Comparison of ENCODE assay signal across 27 cellular contexts in genomic region chr7:77820967-77821366, GRCh38.
"Had no signal": no experiment of that assay in that cellular context is flagged by ENCODE, and none has a peak within 500 bp of the region (broad histone marks: within the 10 kb centered on the region; RNA-seq: fewer than 3 reads in every experiment).

No MANE protein-coding gene starts in this region.

- ATAC-seq: foreskin keratinocyte; gastroesophageal sphincter; heart left ventricle; left cardiac atrium; left lung; naive thymus-derived CD4-positive, alpha-beta T cell; right lobe of liver; stimulated activated naive CD8-positive, alpha-beta T cell treated with anti-CD3 and anti-CD28 coated beads, Interleukin-15, Interleukin-2, amounts not matched to agents 100 U/mL and 50 U/mL, for 24 hours had no signal

- DNase-seq: dorsolateral prefrontal cortex; effector CD4-positive, alpha-beta T cell; foreskin keratinocyte; heart left ventricle; left cardiac atrium; left lung; mesendoderm; midbrain; naive thymus-derived CD4-positive, alpha-beta T cell; right lobe of liver; small intestine; stimulated activated CD4-positive, alpha-beta T cell treated with anti-CD3 and anti-CD28 coated beads, Interleukin-12 subunit alpha, Interleukin-12 subunit beta, amount 100 ng/mL, for 4 hours; stimulated activated CD4-positive, alpha-beta T cell treated with anti-CD3 and anti-CD28 coated beads, Interleukin-1b, Interleukin-23, amount 100 ng/mL, for 48 hours; stimulated activated CD4-positive, alpha-beta T cell treated with anti-CD3 and anti-CD28 coated beads, Interleukin-4, amount 100 ng/mL, for 1 hour; stimulated activated CD8-positive, alpha-beta memory T cell treated with anti-CD3 and anti-CD28 coated beads, Interleukin-4, amount 100 ng/mL, for 48 hours; stimulated activated naive CD8-positive, alpha-beta T cell treated with anti-CD3 and anti-CD28 coated beads, Interleukin-15, Interleukin-2, amounts not matched to agents 100 U/mL and 50 U/mL, for 24 hours; substantia nigra; testis; tibial artery had no signal

- H3K27me3 Mint-ChIP-seq: naive thymus-derived CD4-positive, alpha-beta T cell; progenitor cell of endocrine pancreas; type B pancreatic cell had no signal

- H3K4me1 ChIP-seq: esophagus muscularis mucosa, foreskin keratinocyte, gastroesophageal sphincter, neural progenitor cell, parathyroid adenoma, right lobe of liver, testis had no signal

- H3K4me3 ChIP-seq: dorsolateral prefrontal cortex, esophagus muscularis mucosa, gastroesophageal sphincter, heart left ventricle, hepatocyte, left lung, neural progenitor cell, right lobe of liver, testis, tibial artery had no signal

- H3K27me3 ChIP-seq: dorsolateral prefrontal cortex, esophagus muscularis mucosa, foreskin keratinocyte, gastroesophageal sphincter, heart left ventricle, hepatocyte, left lung, neural progenitor cell, right lobe of liver, testis, tibial artery had no signal

- H3K4me1 Mint-ChIP-seq: nephron, neural progenitor cell had no signal

- H3K27ac Mint-ChIP-seq: naive thymus-derived CD4-positive, alpha-beta T cell; nephron; neural progenitor cell; progenitor cell of endocrine pancreas; type B pancreatic cell had no signal

- H3K9me3 ChIP-seq: testis had no signal

- H3K27ac ChIP-seq: dorsolateral prefrontal cortex, esophagus muscularis mucosa, foreskin keratinocyte, gastroesophageal sphincter, heart left ventricle, hepatocyte, left lung, neural progenitor cell, parathyroid adenoma, right lobe of liver, testis, tibial artery had no signal

- H3K36me3 ChIP-seq: left lung, neural progenitor cell, right lobe of liver had no signal

- H3K9ac ChIP-seq: neural progenitor cell, parathyroid adenoma had no signal

- H3K4me3 Mint-ChIP-seq: nephron, neural progenitor cell, type B pancreatic cell had no signal
